In genomic region chr6:132843316-132844040, GRCh38 we compare ENCODE assay signal across 1 cellular context.
TF ChIP-seq lines count a peak whose summit lies in the region.

No MANE protein-coding gene starts in this region.

TF ChIP-seq in HepG2, 621 proteins besides CTCF, POLR2A, EP300 and RAD21 (continued from another document and continues in another):
- TF ChIP-seq PRDM15 (CRISPR knock-in tag; IDR thresholded peaks at IDR 0.05) (no peak), KDM4B (CRISPR knock-in tag; IDR thresholded peaks at IDR 0.05) (no peak), ZBTB43 (CRISPR knock-in tag; conservative IDR thresholded peaks at IDR 0.05) (no peak), FOXC1 (CRISPR knock-in tag; IDR thresholded peaks at IDR 0.05; ENCODE audit: borderline replicate concordance) (no peak), NPAS2 (CRISPR knock-in tag; IDR thresholded peaks at IDR 0.05; ENCODE audit: borderline replicate concordance) (no peak), SMC3 (IDR thresholded peaks at IDR 0.05; ENCODE audit: low read length) (no peak), ZNF800 (CRISPR knock-in tag; IDR thresholded peaks at IDR 0.05) (no peak), JDP2 (CRISPR knock-in tag; IDR thresholded peaks at IDR 0.05; ENCODE audit: borderline replicate concordance) (no peak), REPIN1 (CRISPR knock-in tag; IDR thresholded peaks at IDR 0.05; ENCODE audit: borderline replicate concordance, low read depth) (peak; percentile 53; the same call in 1 of the 2 replicates), BCLAF1 (IDR thresholded peaks at IDR 0.05) (no peak), YY1 (IDR thresholded peaks at IDR 0.05; ENCODE audit: insufficient read depth, insufficient replicate concordance, low read depth, low read length) (no peak), ZNF367 (CRISPR knock-in tag; IDR thresholded peaks at IDR 0.05; ENCODE audit: borderline replicate concordance) (no peak), ZNF354B (CRISPR knock-in tag; IDR thresholded peaks at IDR 0.05) (no peak), RBM39 (IDR thresholded peaks at IDR 0.05; ENCODE audit: low read depth, low read length, poor library complexity, severe bottlenecking) (no peak), ZFAT (CRISPR knock-in tag; conservative IDR thresholded peaks at IDR 0.05) (no peak), ZNF30 (CRISPR knock-in tag; IDR thresholded peaks at IDR 0.05) (no peak), ZNF768 (CRISPR knock-in tag; IDR thresholded peaks at IDR 0.05) (no peak), ZNF597 (CRISPR knock-in tag; IDR thresholded peaks at IDR 0.05) (no peak), ZUFSP (CRISPR knock-in tag; IDR thresholded peaks at IDR 0.05; ENCODE audit: borderline replicate concordance) (no peak), TCF7 (IDR thresholded peaks at IDR 0.05; ENCODE audit: low read depth) (peak; percentile 40; the same call in 1 of the 2 replicates), JUNB (CRISPR knock-in tag; IDR thresholded peaks at IDR 0.05; ENCODE audit: borderline replicate concordance) (no peak), ZNF513 (CRISPR knock-in tag; conservative IDR thresholded peaks at IDR 0.05) (no peak), TBL1XR1 (IDR thresholded peaks at IDR 0.05; ENCODE audit: borderline replicate concordance, low read length, partially characterized antibody) (peak; percentile 100), SCMH1 (CRISPR knock-in tag; IDR thresholded peaks at IDR 0.05; ENCODE audit: borderline replicate concordance) (no peak), CEBPB (IDR thresholded peaks at IDR 0.05; ENCODE audit: borderline replicate concordance, low read depth, low read length) (no peak; the same call in 1 of the 2 replicates), BCL6 (CRISPR knock-in tag; IDR thresholded peaks at IDR 0.05) (peak; percentile 100), ZFP37 (CRISPR knock-in tag; IDR thresholded peaks at IDR 0.05; ENCODE audit: borderline replicate concordance) (no peak), ZKSCAN1 (IDR thresholded peaks at IDR 0.05; ENCODE audit: low read length) (no peak), TRIM24 (CRISPR knock-in tag; IDR thresholded peaks at IDR 0.05) (no peak), ZNF703 (CRISPR knock-in tag; IDR thresholded peaks at IDR 0.05; ENCODE audit: borderline replicate concordance) (no peak), RXRA (CRISPR knock-in tag; IDR thresholded peaks at IDR 0.05) (peak; percentile 89; the same call in 1 of the 2 replicates), ZNF234 (CRISPR knock-in tag; conservative IDR thresholded peaks at IDR 0.05) (no peak), ASH2L (IDR thresholded peaks at IDR 0.05; ENCODE audit: insufficient read length, low read depth, low read length) (no peak), ELF1 (CRISPR knock-in tag; IDR thresholded peaks at IDR 0.05) (no peak), ZKSCAN5 (CRISPR knock-in tag; IDR thresholded peaks at IDR 0.05) (no peak), SIX4 (CRISPR knock-in tag; IDR thresholded peaks at IDR 0.05) (no peak), ZFP36 (IDR thresholded peaks at IDR 0.05; ENCODE audit: borderline replicate concordance, low read depth, low read length, partially characterized antibody) (no peak), ZBTB10 (CRISPR knock-in tag; IDR thresholded peaks at IDR 0.05; ENCODE audit: borderline replicate concordance) (no peak), KMT2B (CRISPR knock-in tag; IDR thresholded peaks at IDR 0.05) (no peak), ZNF280D (CRISPR knock-in tag; IDR thresholded peaks at IDR 0.05) (no peak), KAT8 (CRISPR knock-in tag; IDR thresholded peaks at IDR 0.05) (no peak), TAF1 (CRISPR knock-in tag; IDR thresholded peaks at IDR 0.05) (no peak), ZNF232 (CRISPR knock-in tag; IDR thresholded peaks at IDR 0.05; ENCODE audit: borderline replicate concordance) (no peak), ZNF124 (CRISPR knock-in tag; IDR thresholded peaks at IDR 0.05) (no peak)
